ENCODE assay signal across 1 cellular context in the genomic region with DNA sequence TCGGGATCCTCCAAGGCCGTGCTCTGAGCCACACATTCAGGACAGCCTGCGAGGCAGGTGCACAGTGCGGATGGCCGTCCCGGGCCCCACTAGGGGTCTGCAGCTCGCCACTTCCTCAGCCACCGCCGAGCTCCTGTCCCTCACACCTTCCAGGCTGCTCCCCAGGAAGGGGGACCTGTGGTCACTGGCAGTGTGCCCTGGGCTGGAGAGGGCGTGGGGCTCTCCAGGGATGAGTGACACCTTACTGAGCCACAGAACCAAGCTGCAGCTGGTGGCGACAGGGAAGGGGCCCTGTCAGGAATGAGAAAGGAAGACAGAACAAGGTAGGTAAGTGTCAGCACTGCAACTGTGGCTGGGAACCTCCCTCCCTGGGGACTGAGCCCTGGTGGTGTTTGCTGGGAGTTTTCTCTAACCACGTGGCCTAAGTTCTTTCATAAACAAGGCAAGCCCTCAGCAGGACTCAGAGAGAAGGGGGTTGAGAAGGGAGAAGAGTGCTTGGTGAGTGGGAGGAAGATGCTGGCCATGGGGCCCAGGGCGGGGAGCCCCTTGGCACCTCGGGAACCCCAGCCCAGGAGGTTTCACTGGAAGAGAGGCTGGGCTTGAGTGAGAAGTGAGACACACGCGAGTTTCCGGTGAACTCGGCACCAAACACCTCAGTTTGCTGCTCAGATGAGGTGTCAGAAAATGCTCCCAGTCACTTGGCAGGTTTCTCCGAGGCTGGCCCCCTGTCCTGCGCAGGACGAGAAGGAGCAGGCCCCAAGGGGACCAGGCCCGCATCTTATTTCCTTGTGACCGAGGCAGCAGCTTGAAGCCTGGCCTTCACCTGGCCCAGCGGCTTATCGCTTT.
TF ChIP-seq lines count a peak whose summit lies in the region.

No MANE protein-coding gene starts in this region.

TF ChIP-seq in GM12878, 131 proteins besides CTCF, POLR2A, EP300 and RAD21 (continued from another document):
- TF ChIP-seq, protein P1, sequence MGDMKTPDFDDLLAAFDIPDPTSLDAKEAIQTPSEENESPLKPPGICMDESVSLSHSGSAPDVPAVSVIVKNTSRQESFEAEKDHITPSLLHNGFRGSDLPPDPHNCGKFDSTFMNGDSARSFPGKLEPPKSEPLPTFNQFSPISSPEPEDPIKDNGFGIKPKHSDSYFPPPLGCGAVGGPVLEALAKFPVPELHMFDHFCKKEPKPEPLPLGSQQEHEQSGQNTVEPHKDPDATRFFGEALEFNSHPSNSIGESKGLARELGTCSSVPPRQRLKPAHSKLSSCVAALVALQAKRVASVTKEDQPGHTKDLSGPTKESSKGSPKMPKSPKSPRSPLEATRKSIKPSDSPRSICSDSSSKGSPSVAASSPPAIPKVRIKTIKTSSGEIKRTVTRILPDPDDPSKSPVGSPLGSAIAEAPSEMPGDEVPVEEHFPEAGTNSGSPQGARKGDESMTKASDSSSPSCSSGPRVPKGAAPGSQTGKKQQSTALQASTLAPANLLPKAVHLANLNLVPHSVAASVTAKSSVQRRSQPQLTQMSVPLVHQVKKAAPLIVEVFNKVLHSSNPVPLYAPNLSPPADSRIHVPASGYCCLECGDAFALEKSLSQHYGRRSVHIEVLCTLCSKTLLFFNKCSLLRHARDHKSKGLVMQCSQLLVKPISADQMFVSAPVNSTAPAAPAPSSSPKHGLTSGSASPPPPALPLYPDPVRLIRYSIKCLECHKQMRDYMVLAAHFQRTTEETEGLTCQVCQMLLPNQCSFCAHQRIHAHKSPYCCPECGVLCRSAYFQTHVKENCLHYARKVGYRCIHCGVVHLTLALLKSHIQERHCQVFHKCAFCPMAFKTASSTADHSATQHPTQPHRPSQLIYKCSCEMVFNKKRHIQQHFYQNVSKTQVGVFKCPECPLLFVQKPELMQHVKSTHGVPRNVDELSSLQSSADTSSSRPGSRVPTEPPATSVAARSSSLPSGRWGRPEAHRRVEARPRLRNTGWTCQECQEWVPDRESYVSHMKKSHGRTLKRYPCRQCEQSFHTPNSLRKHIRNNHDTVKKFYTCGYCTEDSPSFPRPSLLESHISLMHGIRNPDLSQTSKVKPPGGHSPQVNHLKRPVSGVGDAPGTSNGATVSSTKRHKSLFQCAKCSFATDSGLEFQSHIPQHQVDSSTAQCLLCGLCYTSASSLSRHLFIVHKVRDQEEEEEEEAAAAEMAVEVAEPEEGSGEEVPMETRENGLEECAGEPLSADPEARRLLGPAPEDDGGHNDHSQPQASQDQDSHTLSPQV (IDR thresholded peaks at IDR 0.05) = peak; percentile 16
- peak; percentile 75; the same call in 1 of the 2 replicates for TF ChIP-seq CBFB (IDR thresholded peaks at IDR 0.05; ENCODE audit: low read depth)
- peak; percentile 86 for TF ChIP-seq BACH1 (IDR thresholded peaks at IDR 0.05; ENCODE audit: borderline replicate concordance)
- peak; percentile 86 for TF ChIP-seq PBX3 (IDR thresholded peaks at IDR 0.05; ENCODE audit: insufficient replicate concordance, low read depth, low read length)
- TF ChIP-seq JUNB (IDR thresholded peaks at IDR 0.05) = no peak
- TF ChIP-seq SUZ12 (IDR thresholded peaks at IDR 0.05; ENCODE audit: unreplicated experiment) = no peak
- TF ChIP-seq, protein P2, sequence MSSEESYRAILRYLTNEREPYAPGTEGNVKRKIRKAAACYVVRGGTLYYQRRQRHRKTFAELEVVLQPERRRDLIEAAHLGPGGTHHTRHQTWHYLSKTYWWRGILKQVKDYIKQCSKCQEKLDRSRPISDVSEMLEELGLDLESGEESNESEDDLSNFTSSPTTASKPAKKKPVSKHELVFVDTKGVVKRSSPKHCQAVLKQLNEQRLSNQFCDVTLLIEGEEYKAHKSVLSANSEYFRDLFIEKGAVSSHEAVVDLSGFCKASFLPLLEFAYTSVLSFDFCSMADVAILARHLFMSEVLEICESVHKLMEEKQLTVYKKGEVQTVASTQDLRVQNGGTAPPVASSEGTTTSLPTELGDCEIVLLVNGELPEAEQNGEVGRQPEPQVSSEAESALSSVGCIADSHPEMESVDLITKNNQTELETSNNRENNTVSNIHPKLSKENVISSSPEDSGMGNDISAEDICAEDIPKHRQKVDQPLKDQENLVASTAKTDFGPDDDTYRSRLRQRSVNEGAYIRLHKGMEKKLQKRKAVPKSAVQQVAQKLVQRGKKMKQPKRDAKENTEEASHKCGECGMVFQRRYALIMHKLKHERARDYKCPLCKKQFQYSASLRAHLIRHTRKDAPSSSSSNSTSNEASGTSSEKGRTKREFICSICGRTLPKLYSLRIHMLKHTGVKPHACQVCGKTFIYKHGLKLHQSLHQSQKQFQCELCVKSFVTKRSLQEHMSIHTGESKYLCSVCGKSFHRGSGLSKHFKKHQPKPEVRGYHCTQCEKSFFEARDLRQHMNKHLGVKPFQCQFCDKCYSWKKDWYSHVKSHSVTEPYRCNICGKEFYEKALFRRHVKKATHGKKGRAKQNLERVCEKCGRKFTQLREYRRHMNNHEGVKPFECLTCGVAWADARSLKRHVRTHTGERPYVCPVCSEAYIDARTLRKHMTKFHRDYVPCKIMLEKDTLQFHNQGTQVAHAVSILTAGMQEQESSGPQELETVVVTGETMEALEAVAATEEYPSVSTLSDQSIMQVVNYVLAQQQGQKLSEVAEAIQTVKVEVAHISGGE (CRISPR knock-in tag; IDR thresholded peaks at IDR 0.05) = no peak
- TF ChIP-seq CHD2 (IDR thresholded peaks at IDR 0.05; ENCODE audit: borderline replicate concordance, low read depth, low read length) = peak; percentile 74; the same call in 1 of the 2 replicates
- peak; percentile 95 for TF ChIP-seq DPF2 (IDR thresholded peaks at IDR 0.05)
- TF ChIP-seq SP1 (IDR thresholded peaks at IDR 0.05; ENCODE audit: low read depth, low read length) = peak; percentile 58
- TF ChIP-seq NR2C1 (IDR thresholded peaks at IDR 0.05) = no peak
- peak; percentile 69 for TF ChIP-seq BCL11A (IDR thresholded peaks at IDR 0.05; ENCODE audit: low read depth, low read length)
- TF ChIP-seq KLF5 (IDR thresholded peaks at IDR 0.05; ENCODE audit: partially characterized antibody) = peak; percentile 78
- no peak for TF ChIP-seq NFXL1 (IDR thresholded peaks at IDR 0.05; ENCODE audit: borderline replicate concordance)
- no peak for TF ChIP-seq MYC (IDR thresholded peaks at IDR 0.05; ENCODE audit: insufficient read depth, insufficient read length, insufficient replicate concordance, low read length, severe bottlenecking)
- peak; percentile 98 for TF ChIP-seq NBN (IDR thresholded peaks at IDR 0.05)
- TF ChIP-seq ZNF274 (IDR thresholded peaks at IDR 0.05; ENCODE audit: insufficient read depth, insufficient read length) = no peak
- TF ChIP-seq PAX8 (IDR thresholded peaks at IDR 0.05) = no peak
- TF ChIP-seq, protein P3, sequence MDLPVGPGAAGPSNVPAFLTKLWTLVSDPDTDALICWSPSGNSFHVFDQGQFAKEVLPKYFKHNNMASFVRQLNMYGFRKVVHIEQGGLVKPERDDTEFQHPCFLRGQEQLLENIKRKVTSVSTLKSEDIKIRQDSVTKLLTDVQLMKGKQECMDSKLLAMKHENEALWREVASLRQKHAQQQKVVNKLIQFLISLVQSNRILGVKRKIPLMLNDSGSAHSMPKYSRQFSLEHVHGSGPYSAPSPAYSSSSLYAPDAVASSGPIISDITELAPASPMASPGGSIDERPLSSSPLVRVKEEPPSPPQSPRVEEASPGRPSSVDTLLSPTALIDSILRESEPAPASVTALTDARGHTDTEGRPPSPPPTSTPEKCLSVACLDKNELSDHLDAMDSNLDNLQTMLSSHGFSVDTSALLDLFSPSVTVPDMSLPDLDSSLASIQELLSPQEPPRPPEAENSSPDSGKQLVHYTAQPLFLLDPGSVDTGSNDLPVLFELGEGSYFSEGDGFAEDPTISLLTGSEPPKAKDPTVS (IDR thresholded peaks at IDR 0.05; ENCODE audit: low read depth, low read length) = no peak
- TF ChIP-seq CEBPB (IDR thresholded peaks at IDR 0.05; ENCODE audit: borderline replicate concordance in 1 of 2, low read depth in 2 of 2, low read length in 2 of 2) = no peak
- TF ChIP-seq ZNF687 (IDR thresholded peaks at IDR 0.05) = peak; percentile 96
